ENCODE assay signal across 17 cellular contexts in genomic region chr11:130868865-130869264, GRCh38. TPM values are rescaled to one million over a fixed set of nuclear protein-coding genes. Genes with fewer than 3 reads are reported as not detected.
DNase-seq lines count a peak whose midpoint lies in the region; ATAC-seq and TF ChIP-seq lines count a peak whose summit lies in the region.
"Had no signal": no experiment of that assay in that cellular context is flagged by ENCODE, and none has a peak within 500 bp of the region (broad histone marks: within the 10 kb centered on the region; RNA-seq: fewer than 3 reads in every experiment).

No MANE protein-coding gene starts in this region.

- WGBS in ovary, 3 donors = 90 to 92% (median 90%) methylated on average over 5 of the region's 5 CpGs

- no peaks in the 10 kb centered on the region for H3K9me3 ChIP-seq in T-helper 17 cell (ENCODE audit: control insufficient read depth, low read length, poor library complexity, severe bottlenecking)
- no peaks in the 10 kb centered on the region for H3K9me3 ChIP-seq in tibial artery
- no peaks in the 10 kb centered on the region for H3K9me3 ChIP-seq in ovary
- H3K9me3 ChIP-seq: BLaER1, Caco-2 had no signal

- H3K4me1 ChIP-seq in tibial artery (peaks cover 0 to 73% (median 44%) of the 10 kb centered on the region in 4 donors), ovary (ENCODE audit: insufficient read depth) (peaks cover 2% of the 10 kb centered on the region)
- H3K4me1 ChIP-seq: BLaER1, Caco-2 had no signal

- TF ChIP-seq CTCF in tibial artery (IDR thresholded peaks at IDR 0.05) (no peak), ovary (IDR thresholded peaks at IDR 0.05) (no peak)

- no peak for TF ChIP-seq EP300 in ovary (IDR thresholded peaks at IDR 0.05)

- ATAC-seq in T-helper 17 cell (no peak), memory B cell (ENCODE audit: low read depth) (no peak)
- ATAC-seq: CD8-positive, alpha-beta T cell had no signal

- H3K36me3 ChIP-seq in tibial artery = peaks cover 0 to 12% (median 5%) of the 10 kb centered on the region in 3 donors
- no peaks in the 10 kb centered on the region for H3K36me3 ChIP-seq in ovary

- no peak for TF ChIP-seq POLR2A in ovary (IDR thresholded peaks at IDR 0.05)

- H3K4me3 ChIP-seq in tibial artery (no peak overlapping the region), ovary (no peak overlapping the region)
- H3K4me3 ChIP-seq: BLaER1 had no signal

- intact Hi-C loops in tibial artery (cut with DNase I; ENCODE audit: low total_unique reads) (no loop called here), ovary (cut with DNase I) (no loop called here)

- H3K4me1 Mint-ChIP-seq in T-helper 17 cell (peaks cover 3% of the 10 kb centered on the region), memory B cell (no peaks in the 10 kb centered on the region)
- H3K4me1 Mint-ChIP-seq: B cell had no signal

- H3K9me3 Mint-ChIP-seq in memory B cell = no peaks in the 10 kb centered on the region
- H3K9me3 Mint-ChIP-seq: CD4-positive, CD25-positive, alpha-beta regulatory T cell; CD8-positive, alpha-beta T cell had no signal

- peak; percentile 19 for DNase-seq in Ammon's horn (ENCODE audit: low spot score)
- no peak for DNase-seq in T-helper 17 cell
- no peak for DNase-seq in memory B cell (ENCODE audit: low spot score in 2 of 2)
- no peak for DNase-seq in tibial artery
- no peak for DNase-seq in ovary
- no peak for DNase-seq in SK-N-DZ (ENCODE audit: low spot score)
- DNase-seq: Caco-2; CD4-positive, CD25-positive, alpha-beta regulatory T cell; CD8-positive, alpha-beta T cell; DMS153; DND-41; GOT3; H7; HCEC 1CT had no signal

- no peaks in the 10 kb centered on the region for H3K27me3 ChIP-seq in tibial artery
- no peaks in the 10 kb centered on the region for H3K27me3 ChIP-seq in ovary
- H3K27me3 ChIP-seq: BLaER1 had no signal

- H3K27ac Mint-ChIP-seq in T-helper 17 cell (peak overlapping the region; percentile 67), memory B cell (peak overlapping the region; percentile 1)
- H3K27ac Mint-ChIP-seq: B cell; CD8-positive, alpha-beta T cell had no signal

- H3K36me3 Mint-ChIP-seq in T-helper 17 cell (ENCODE audit: low read depth) = no peaks in the 10 kb centered on the region
- H3K36me3 Mint-ChIP-seq in memory B cell = peaks cover 12% of the 10 kb centered on the region

- H3K27me3 Mint-ChIP-seq in T-helper 17 cell (no peaks in the 10 kb centered on the region), memory B cell (no peaks in the 10 kb centered on the region)
- H3K27me3 Mint-ChIP-seq: B cell; CD4-positive, CD25-positive, alpha-beta regulatory T cell had no signal

- peak overlapping the region; percentile 78 to 82 for H3K27ac ChIP-seq in tibial artery
- H3K27ac ChIP-seq in ovary = no peak overlapping the region
- H3K27ac ChIP-seq: BLaER1, C4-2B had no signal

- no peak overlapping the region for H3K4me3 Mint-ChIP-seq in T-helper 17 cell
- no peak overlapping the region for H3K4me3 Mint-ChIP-seq in memory B cell
- H3K4me3 Mint-ChIP-seq: B cell; CD4-positive, CD25-positive, alpha-beta regulatory T cell; CD8-positive, alpha-beta T cell had no signal

RNA-seq across cellular contexts. Expression of gene SNX19, which starts 47.4 kb away (rescaled TPM):
- total RNA-seq in T-helper 17 cell (10 to 100 TPM; 64.6 to 67.3 TPM), ovary (10 to 100 TPM; 39.7 to 77.4 (median 49.3) TPM)
- polyA plus RNA-seq in ovary = 10 to 100 TPM; 19.3 to 45.0 TPM
- polyA plus RNA-seq in SK-N-DZ (2014; cell fraction: cytosol; rRNA removed) = 20.1 and 20.2 TPM in 2 replicates
- 9.2 and 17.0 TPM in 2 replicates for polyA plus RNA-seq in SK-N-DZ (2014; cell fraction: nucleus; rRNA removed)

Comparison
In these comparisons a context has a peak if more than half of its experiments do, and no peak if none do; other contexts are left out.
1. H3K27ac ChIP-seq: peak in tibial artery (2 of 2); none in ovary (0 of 2).